8 cellular contexts compared by ENCODE assay signal in genomic region chr4:184474261-184475095, GRCh38. TPM values are rescaled to one million over a fixed set of nuclear protein-coding genes. Genes with fewer than 3 reads are reported as not detected.
A peak's percentile ranks its signal among the peaks of the same experiment; 100 is the strongest.
DNase-seq lines count a peak whose midpoint lies in the region; ATAC-seq and TF ChIP-seq lines count a peak whose summit lies in the region.

TSS of gene IRF2 (minus strand) at chr4:184474550. CDS start at chr4:184429064, 45,486 bp downstream.

- H3K9me3 Mint-ChIP-seq in activated T-helper 17 cell treated with anti-CD3 and anti-CD28 coated beads, Interleukin-2, amount 50 U/mL, for 72 hours: no peaks in the 10 kb centered on the region
- peaks cover 0 to 8% (median 0%) of the 10 kb centered on the region in 11 donors for H3K9me3 Mint-ChIP-seq in naive thymus-derived CD4-positive, alpha-beta T cell
- H3K9me3 Mint-ChIP-seq in stimulated activated memory B cell treated with anti-CD40 and anti-IgM and Interleukin-4, amounts not matched to agents 10 μg/mL and 1 μg/mL and 100 μg/mL, for 72 hours: no peaks in the 10 kb centered on the region

- peak; percentile 81 for ATAC-seq in activated T-helper 17 cell treated with anti-CD3 and anti-CD28 coated beads, Interleukin-2, amount 50 U/mL, for 72 hours (replicated peaks)
- peak; percentile 93 for ATAC-seq in naive thymus-derived CD4-positive, alpha-beta T cell
- ATAC-seq in stimulated activated memory B cell treated with anti-CD40 and anti-IgM and Interleukin-4, amounts not matched to agents 10 μg/mL and 1 μg/mL and 100 μg/mL, for 72 hours: peak; percentile 87

- POLR2A ChIA-PET in RWPE1 (lab: Yijun Ruan, JAX; ENCODE audit: low non-redundant PET): interaction anchor here (0.6 kb wide), 2 partner anchors 10 to 65 kb away, joined by 3 to 4 read pairs; no protein-coding TSS in a partner anchor
- POLR2A ChIA-PET in naive thymus-derived CD4-positive, alpha-beta T cell (lab: Charles Lee): interaction anchor here (0.7 to 4.3 kb wide), 23 partner anchors 12 to 970 kb away, joined by 3 to 114 read pairs (median 4); partner anchors contain the start of genes CASP3 and PRIMPOL

- H3K9ac ChIP-seq in fibroblast of lung (ENCODE audit: insufficient read depth, low read length): peak within 1 kb of the TSS; percentile 95

- peak within 1 kb of the TSS; percentile 97 for H3K4me2 ChIP-seq in fibroblast of lung (ENCODE audit: extremely low read depth, insufficient read depth, low read length)

- no peaks in the 10 kb centered on the region for H3K27me3 Mint-ChIP-seq in activated T-helper 17 cell treated with anti-CD3 and anti-CD28 coated beads, Interleukin-2, amount 50 U/mL, for 72 hours
- H3K27me3 Mint-ChIP-seq in naive thymus-derived CD4-positive, alpha-beta T cell: peaks cover 0 to 4% (median 0%) of the 10 kb centered on the region in 5 donors
- H3K27me3 Mint-ChIP-seq in stimulated activated memory B cell treated with anti-CD40 and anti-IgM and Interleukin-4, amounts not matched to agents 10 μg/mL and 1 μg/mL and 100 μg/mL, for 72 hours: no peaks in the 10 kb centered on the region

- H3K4me3 ChIP-seq in fibroblast of lung (replicated peaks in 1 of 4; ENCODE audit: control extremely low read depth in 1 of 4, insufficient read depth in 1 of 4, low read depth in 3 of 4, low read length in 4 of 4): peak within 1 kb of the TSS; percentile 92 to 99 (median 94)
- peak within 1 kb of the TSS; percentile 89 for H3K4me3 ChIP-seq in naive thymus-derived CD4-positive, alpha-beta T cell (ENCODE audit: low read length)

- DNase-seq in Daoy (ENCODE audit: low read depth): peak; percentile 95
- DNase-seq in GOT3 (lab: John Stamatoyannopoulos, UW): peak; percentile 74
- DNase-seq in LHCN-M2 (ENCODE audit: low read depth): peak; percentile 95
- peak; percentile 98 for DNase-seq in RWPE1 (ENCODE audit: low spot score)
- DNase-seq in fibroblast of lung (ENCODE audit: low read depth in 2 of 2): peak; percentile 98
- peak; percentile 80 to 98 (median 95) for DNase-seq in naive thymus-derived CD4-positive, alpha-beta T cell

- peaks cover 1% of the 10 kb centered on the region for H3K36me3 ChIP-seq in fibroblast of lung (ENCODE audit: control insufficient read depth, insufficient read depth, low read length)
- H3K36me3 ChIP-seq in naive thymus-derived CD4-positive, alpha-beta T cell (ENCODE audit: control insufficient read depth in 2 of 3, insufficient read depth in 3 of 3, low read length in 3 of 3): peaks cover 0 to 15% (median 0%) of the 10 kb centered on the region in 3 experiments

- H3K36me3 Mint-ChIP-seq in activated T-helper 17 cell treated with anti-CD3 and anti-CD28 coated beads, Interleukin-2, amount 50 U/mL, for 72 hours (ENCODE audit: low read depth): peaks cover 57% of the 10 kb centered on the region
- peaks cover 0 to 30% (median 5%) of the 10 kb centered on the region in 5 donors for H3K36me3 Mint-ChIP-seq in naive thymus-derived CD4-positive, alpha-beta T cell
- H3K36me3 Mint-ChIP-seq in stimulated activated memory B cell treated with anti-CD40 and anti-IgM and Interleukin-4, amounts not matched to agents 10 μg/mL and 1 μg/mL and 100 μg/mL, for 72 hours: peaks cover 42% of the 10 kb centered on the region

- H3K4me1 ChIP-seq in fibroblast of lung (ENCODE audit: control insufficient read depth, extremely low read depth, insufficient read depth, low read length): no peaks in the 10 kb centered on the region
- peaks cover 27 to 34% of the 10 kb centered on the region in 2 donors for H3K4me1 ChIP-seq in naive thymus-derived CD4-positive, alpha-beta T cell (ENCODE audit: control insufficient read depth in 2 of 2, insufficient read depth in 2 of 2, low read length in 2 of 2)

- H3K27ac Mint-ChIP-seq in activated T-helper 17 cell treated with anti-CD3 and anti-CD28 coated beads, Interleukin-2, amount 50 U/mL, for 72 hours: peak within 1 kb of the TSS; percentile 98
- H3K27ac Mint-ChIP-seq in naive thymus-derived CD4-positive, alpha-beta T cell: peak within 1 kb of the TSS; percentile 95 to 100 (median 99)
- H3K27ac Mint-ChIP-seq in stimulated activated memory B cell treated with anti-CD40 and anti-IgM and Interleukin-4, amounts not matched to agents 10 μg/mL and 1 μg/mL and 100 μg/mL, for 72 hours: peak within 1 kb of the TSS; percentile 99

- CTCF ChIA-PET in RWPE1 (lab: Yijun Ruan, JAX): no interaction called here
- CTCF ChIA-PET in naive thymus-derived CD4-positive, alpha-beta T cell (lab: Charles Lee): interaction anchor here (0.6 to 1.5 kb wide), 4 partner anchors 9 to 211 kb away, joined by 3 to 7 read pairs (median 4); no protein-coding TSS in a partner anchor

- no peaks in the 10 kb centered on the region for H4K20me1 ChIP-seq in fibroblast of lung (ENCODE audit: control insufficient read depth, extremely low read depth, insufficient read depth, low read length)

- H3K27me3 ChIP-seq in fibroblast of lung (ENCODE audit: control insufficient read depth, insufficient read depth, low read length): no peaks in the 10 kb centered on the region
- no peaks in the 10 kb centered on the region for H3K27me3 ChIP-seq in naive thymus-derived CD4-positive, alpha-beta T cell (ENCODE audit: control insufficient read depth in 2 of 2, insufficient read depth in 2 of 2, low read length in 2 of 2)

- H3K4me3 Mint-ChIP-seq in activated T-helper 17 cell treated with anti-CD3 and anti-CD28 coated beads, Interleukin-2, amount 50 U/mL, for 72 hours: peak within 1 kb of the TSS; percentile 96
- H3K4me3 Mint-ChIP-seq in naive thymus-derived CD4-positive, alpha-beta T cell: peak within 1 kb of the TSS; percentile 97 to 100 (median 99)
- H3K4me3 Mint-ChIP-seq in stimulated activated memory B cell treated with anti-CD40 and anti-IgM and Interleukin-4, amounts not matched to agents 10 μg/mL and 1 μg/mL and 100 μg/mL, for 72 hours: peak within 1 kb of the TSS; percentile 98

- H2AFZ ChIP-seq in fibroblast of lung (ENCODE audit: low read length): peak within 1 kb of the TSS; percentile 12

- intact Hi-C loops in naive thymus-derived CD4-positive, alpha-beta T cell (cut with micrococcal nuclease): loop anchor here (1.0 to 10.0 kb wide), 31 partner anchors 13 to 1720 kb away; partner anchors contain the start of genes ANKRD37 (in 2 of the 2), CASP3 (in 2 of the 2), CENPU (in 2 of the 2) and LRP2BP (in 2 of the 2)

- H3K27ac ChIP-seq in RWPE1: peak within 1 kb of the TSS; percentile 92
- H3K27ac ChIP-seq in fibroblast of lung (ENCODE audit: insufficient read depth, low read length): peak within 1 kb of the TSS; percentile 99
- H3K27ac ChIP-seq in naive thymus-derived CD4-positive, alpha-beta T cell (ENCODE audit: low read depth, low read length): peak within 1 kb of the TSS; percentile 96

- H3K79me2 ChIP-seq in fibroblast of lung (ENCODE audit: control insufficient read depth, insufficient read depth, low read length): peaks cover 53% of the 10 kb centered on the region

- peaks cover 32% of the 10 kb centered on the region for H3K4me1 Mint-ChIP-seq in activated T-helper 17 cell treated with anti-CD3 and anti-CD28 coated beads, Interleukin-2, amount 50 U/mL, for 72 hours
- peaks cover 39 to 72% (median 66%) of the 10 kb centered on the region in 7 donors for H3K4me1 Mint-ChIP-seq in naive thymus-derived CD4-positive, alpha-beta T cell
- H3K4me1 Mint-ChIP-seq in stimulated activated memory B cell treated with anti-CD40 and anti-IgM and Interleukin-4, amounts not matched to agents 10 μg/mL and 1 μg/mL and 100 μg/mL, for 72 hours: peaks cover 62% of the 10 kb centered on the region

- no peaks in the 10 kb centered on the region for H3K9me3 ChIP-seq in fibroblast of lung (ENCODE audit: control insufficient read depth, insufficient read depth, low read depth, low read length)
- H3K9me3 ChIP-seq in naive thymus-derived CD4-positive, alpha-beta T cell (ENCODE audit: control insufficient read depth in 2 of 3, low read length in 3 of 3): no peaks in the 10 kb centered on the region

- TF ChIP-seq CTCF in RWPE1 (conservative IDR thresholded peaks at IDR 0.05; ENCODE audit: low read depth): no peak
- TF ChIP-seq CTCF in fibroblast of lung (conservative IDR thresholded peaks at IDR 0.05 in 1 of 2, IDR thresholded peaks at IDR 0.05 in 1 of 2; ENCODE audit: low read depth in 1 of 2, low read length in 2 of 2): no peak

RNA-seq across cellular contexts. Expression of gene IRF2, which starts in this region (rescaled TPM):
- 10.7 and 33.4 TPM in 2 replicates for total RNA-seq in Daoy (2014; rRNA removed; shearing (Covaris generic))
- total RNA-seq in LHCN-M2 (2014; rRNA removed) (16.6 and 17.6 TPM in 2 replicates), fibroblast of lung (30.9 and 31.8 TPM in 2 replicates)
- 8.2 TPM for polyA plus RNA-seq in LHCN-M2 (2012)
- total RNA-seq in activated T-helper 17 cell treated with anti-CD3 and anti-CD28 coated beads, Interleukin-2, amount 50 U/mL, for 72 hours: 10 to 100 TPM; 48.1 to 61.7 TPM
- polyA plus RNA-seq in fibroblast of lung: 32.5 and 42.3 TPM in 2 replicates
- 19.2 and 19.3 TPM in 2 replicates for polyA plus RNA-seq in fibroblast of lung (2012)
- polyA minus RNA-seq in fibroblast of lung (ENCODE audit: low replicate concordance): 14.9 and 36.3 TPM in 2 replicates
- total RNA-seq in naive thymus-derived CD4-positive, alpha-beta T cell: 10 to 100 TPM; 31.2 to 86.3 (median 75.0) TPM
- 10 to 100 TPM; 83.5 to 87.0 TPM for polyA plus RNA-seq in naive thymus-derived CD4-positive, alpha-beta T cell

Comparison
In these comparisons a context has a peak if more than half of its experiments do, and no peak if none do; other contexts are left out.
1. Peak in every context shown above with its lines: DNase-seq, ATAC-seq, H3K4me3 ChIP-seq and H3K27ac ChIP-seq.